1 cellular context compared by ENCODE assay signal in the genomic region with DNA sequence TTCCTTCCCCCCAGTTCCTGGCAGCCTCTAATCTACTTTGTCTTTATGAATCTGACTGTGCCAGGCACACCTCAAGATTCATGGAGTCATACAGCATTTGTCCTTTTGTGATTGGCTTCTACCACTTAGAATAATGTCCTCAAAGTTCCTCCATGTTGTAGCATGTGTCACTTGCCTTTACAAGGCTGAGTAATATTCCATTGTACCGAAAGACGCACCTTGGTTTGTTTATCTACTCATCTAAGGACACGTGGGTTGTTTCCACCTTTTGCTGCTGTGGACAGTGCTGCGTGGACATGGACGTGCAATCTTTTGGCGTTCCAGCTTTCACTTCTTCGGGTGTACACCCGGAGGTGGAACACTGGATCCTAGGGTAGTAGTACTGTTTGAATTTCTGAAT.
TF ChIP-seq lines count a peak whose summit lies in the region.

No MANE protein-coding gene starts in this region.

TF ChIP-seq in HEK293, 187 proteins besides CTCF, POLR2A, EP300 and RAD21 (continued from another document):
- TF ChIP-seq, protein P1, sequence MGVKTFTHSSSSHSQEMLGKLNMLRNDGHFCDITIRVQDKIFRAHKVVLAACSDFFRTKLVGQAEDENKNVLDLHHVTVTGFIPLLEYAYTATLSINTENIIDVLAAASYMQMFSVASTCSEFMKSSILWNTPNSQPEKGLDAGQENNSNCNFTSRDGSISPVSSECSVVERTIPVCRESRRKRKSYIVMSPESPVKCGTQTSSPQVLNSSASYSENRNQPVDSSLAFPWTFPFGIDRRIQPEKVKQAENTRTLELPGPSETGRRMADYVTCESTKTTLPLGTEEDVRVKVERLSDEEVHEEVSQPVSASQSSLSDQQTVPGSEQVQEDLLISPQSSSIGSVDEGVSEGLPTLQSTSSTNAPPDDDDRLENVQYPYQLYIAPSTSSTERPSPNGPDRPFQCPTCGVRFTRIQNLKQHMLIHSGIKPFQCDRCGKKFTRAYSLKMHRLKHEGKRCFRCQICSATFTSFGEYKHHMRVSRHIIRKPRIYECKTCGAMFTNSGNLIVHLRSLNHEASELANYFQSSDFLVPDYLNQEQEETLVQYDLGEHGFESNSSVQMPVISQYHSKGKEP (tag by site-specific recombination; IDR thresholded peaks at IDR 0.05), result no peak
